ENCODE assay signal across 8 cellular contexts in genomic region chr2:231545105-231545902, GRCh38. TPM values are rescaled to one million over a fixed set of nuclear protein-coding genes. Genes with fewer than 3 reads are reported as not detected.
DNase-seq lines count a peak whose midpoint lies in the region; ATAC-seq and TF ChIP-seq lines count a peak whose summit lies in the region.

No MANE protein-coding gene starts in this region.

- peaks cover 12% of the 10 kb centered on the region for H3K4me1 ChIP-seq in PC-9 (replicated peaks; ENCODE audit: insufficient read depth)
- H3K4me1 ChIP-seq in transverse colon = peaks cover 0 to 17% (median 5%) of the 10 kb centered on the region in 4 donors

- in situ Hi-C loops in astrocyte of the cerebellum (cut with HindIII; ENCODE audit: low sequenced_read_pairs) (no loop called here), transverse colon (cut with MboI; ENCODE audit: low pct_ligation_motif_present in 1 of 4, low pct_unique_long_range_greater_than_20kb in 1 of 4, low sequenced_read_pairs in 3 of 4) (no loop called here)

- CTCF ChIA-PET in PC-9 (lab: Charles Lee) = interaction anchor here (0.5 to 0.7 kb wide), 2 partner anchors 132 to 807 kb away, joined by 4 to 11 read pairs; no protein-coding TSS in a partner anchor

- H3K4me3 ChIP-seq in PC-9 (no peak overlapping the region), astrocyte of the cerebellum (ENCODE audit: low read depth, low read length) (no peak overlapping the region), transverse colon (no peak overlapping the region)

- peak overlapping the region; percentile 28; the same call in 1 of the 2 replicates for H3K4me2 ChIP-seq in PC-9

- H3K9me2 ChIP-seq in PC-9 (ENCODE audit: insufficient read depth) = no peaks in the 10 kb centered on the region

- ATAC-seq in GM18870 (IDR thresholded peaks at IDR 0.05; ENCODE audit: unreplicated experiment) (peak; percentile 96), HG02943 (IDR thresholded peaks at IDR 0.05; ENCODE audit: low read depth, unreplicated experiment) (peak; percentile 96)

- H3K79me2 ChIP-seq in PC-9 (ENCODE audit: low read depth) = no peaks in the 10 kb centered on the region

- H3K27ac ChIP-seq in PC-9 = no peak overlapping the region
- H3K27ac ChIP-seq in transverse colon = peak overlapping the region; percentile 21 to 67 (median 41)

- intact Hi-C loops in PC-9 (cut with micrococcal nuclease; ENCODE audit: unreplicated experiment) = no loop called here
- intact Hi-C loops in transverse colon (cut with DNase I; ENCODE audit: low total_unique reads) = no loop called here

- H3K36me3 ChIP-seq in PC-9 (ENCODE audit: low read depth) = no peaks in the 10 kb centered on the region
- H3K36me3 ChIP-seq in transverse colon = no peaks in the 10 kb centered on the region

- no peak for TF ChIP-seq POLR2A in transverse colon (IDR thresholded peaks at IDR 0.05)

- 0 out of 2 replicates have a peak, but pooled peaks cover 5% of the 10 kb centered on the region for H3F3A ChIP-seq in PC-9 (ENCODE audit: insufficient read depth, low read depth)

- 11 to 48% methylated on average over 3 to 14 of the region's 14 CpGs for WGBS in transverse colon (ENCODE audit: low coverage in 1 of 2), 2 donors

- no peaks in the 10 kb centered on the region for H4K20me1 ChIP-seq in PC-9 (ENCODE audit: insufficient read depth)

- no peak for TF ChIP-seq EP300 in transverse colon (IDR thresholded peaks at IDR 0.05; ENCODE audit: low read depth)

- BruUV-seq in PC-9 (replicated peaks; lab: Mats Ljungman, UMichigan) = no TSS peak

- TF ChIP-seq CTCF in PC-9 (conservative IDR thresholded peaks at IDR 0.05) = no peak
- TF ChIP-seq CTCF in astrocyte of the cerebellum (IDR thresholded peaks at IDR 0.05; ENCODE audit: low read depth, low read length, missing control alignments) = no peak
- TF ChIP-seq CTCF in transverse colon (IDR thresholded peaks at IDR 0.05) = no peak

- H3K9me3 ChIP-seq in PC-9 (ENCODE audit: insufficient read depth, low read depth) = peaks cover 5% of the 10 kb centered on the region
- peaks cover 0 to 8% of the 10 kb centered on the region in 2 donors for H3K9me3 ChIP-seq in transverse colon

- H3K27me3 ChIP-seq in PC-9 (ENCODE audit: insufficient read depth, low read depth) (peaks cover 8% of the 10 kb centered on the region; the same call in 1 of the 2 replicates), transverse colon (no peaks in the 10 kb centered on the region)

- DNase-seq in PC-9 = peak; percentile 10 to 58
- peak; percentile 39 for DNase-seq in astrocyte of the cerebellum (ENCODE audit: low read depth)
- peak; percentile 40 for DNase-seq in midbrain (lab: John Stamatoyannopoulos, UW)
- peak; percentile 69 for DNase-seq in transverse colon
- no peak for DNase-seq in effector CD8-positive, alpha-beta T cell (lab: John Stamatoyannopoulos, UW)
- DNase-seq in COLO829 (ENCODE audit: low spot score) = no peak

- no peak overlapping the region for H2AFZ ChIP-seq in PC-9

- POLR2A ChIA-PET in PC-9 (lab: Charles Lee; ENCODE audit: unreplicated experiment) = interaction anchor here (0.6 kb wide), 2 partner anchors 36 to 867 kb away, joined by 4 read pairs; no protein-coding TSS in a partner anchor

RNA-seq across cellular contexts. Expression of gene NMUR1, which starts 15.1 kb away (rescaled TPM):
- total RNA-seq in PC-9 (2021) (not detected in 2 replicates), transverse colon (1 to 10 TPM in 1 of 4 donors, under 1 TPM in 2, not detected in 1; 0.32 to 2.2 (median 0.55) TPM)

RNA-seq across cellular contexts. Expression of gene TEX44, which starts 47.4 kb away (rescaled TPM):
- total RNA-seq in PC-9 (2021) (not detected in 2 replicates), transverse colon (not detected)

Comparison
In these comparisons a context has a peak if more than half of its experiments do, and no peak if none do; other contexts are left out.
1. DNase-seq: peak in PC-9 (2 of 2), astrocyte of the cerebellum (single experiment), midbrain (single experiment) and transverse colon (single experiment); none in effector CD8-positive, alpha-beta T cell (single experiment) and COLO829 (single experiment).